Comparison of ENCODE assay signal across 19 cellular contexts in genomic region chr19:27891411-27891810, GRCh38.
"Had no signal": no experiment of that assay in that cellular context is flagged by ENCODE, and none has a peak within 500 bp of the region (broad histone marks: within the 10 kb centered on the region; RNA-seq: fewer than 3 reads in every experiment).

No MANE protein-coding gene starts in this region.

- DNase-seq: hippocampal formation, hypothalamus, immature natural killer cell, kidney, kidney glomerular epithelial cell, left cardiac atrium, left colon, left lung, left ventricle myocardium inferior, left ventricle myocardium superior, lower lobe of right lung, mammary epithelial cell, mesenchymal stem cell, mesendoderm, midbrain, mucosa of descending colon had no signal

- FAIRE-seq: islet of Langerhans, keratinocyte, kidney had no signal

- ATAC-seq: left cardiac atrium, left colon, left lobe of liver, left lung, left ventricle myocardium superior, lower lobe of right lung, mucosa of descending colon had no signal
